ENCODE assay signal across 12 cellular contexts in genomic region chr2:16623046-16623445, GRCh38. TPM values are rescaled to one million over a fixed set of nuclear protein-coding genes. Genes with fewer than 3 reads are reported as not detected.
DNase-seq lines count a peak whose midpoint lies in the region; ATAC-seq and TF ChIP-seq lines count a peak whose summit lies in the region.
"Had no signal": no experiment of that assay in that cellular context is flagged by ENCODE, and none has a peak within 500 bp of the region (broad histone marks: within the 10 kb centered on the region; RNA-seq: fewer than 3 reads in every experiment).

No MANE protein-coding gene starts in this region.

- CTCF ChIA-PET in PC-9 (lab: Charles Lee): interaction anchor here (0.6 to 1.4 kb wide), 2 partner anchors 9 to 10 kb away, joined by 3 read pairs; no protein-coding TSS in a partner anchor

- no peaks in the 10 kb centered on the region for H4K20me1 ChIP-seq in PC-9 (ENCODE audit: insufficient read depth)

- BruUV-seq in PC-9 (replicated peaks; lab: Mats Ljungman, UMichigan): no TSS peak

- 97 to 98% methylated on average over 6 of the region's 6 CpGs for WGBS in heart right ventricle, 2 donors

- H3K27ac ChIP-seq in PC-9 (peak overlapping the region; percentile 82), heart right ventricle (peak overlapping the region in 4 of 10 donors; percentile 12 to 88 (median 24))
- H3K27ac ChIP-seq: SJSA1 had no signal

- no peaks in the 10 kb centered on the region for H3K9me2 ChIP-seq in PC-9 (ENCODE audit: insufficient read depth)

- no peaks in the 10 kb centered on the region for H3K27me3 ChIP-seq in PC-9 (ENCODE audit: insufficient read depth, low read depth)
- H3K27me3 ChIP-seq in heart right ventricle: no peaks in the 10 kb centered on the region
- H3K27me3 ChIP-seq: SJSA1 had no signal

- H3K4me1 ChIP-seq in PC-9 (replicated peaks; ENCODE audit: insufficient read depth) (peaks cover 86% of the 10 kb centered on the region), heart right ventricle (peaks cover 0 to 81% (median 42%) of the 10 kb centered on the region in 9 donors)
- H3K4me1 ChIP-seq: SJSA1 had no signal

- H3K36me3 ChIP-seq in PC-9 (ENCODE audit: low read depth) (no peaks in the 10 kb centered on the region), heart right ventricle (peaks cover 0 to 49% (median 5%) of the 10 kb centered on the region in 9 donors)
- H3K36me3 ChIP-seq: SJSA1 had no signal

- H3K4me2 ChIP-seq in PC-9: peak overlapping the region; percentile 44

- POLR2A ChIA-PET in PC-9 (lab: Charles Lee; ENCODE audit: unreplicated experiment): no interaction called here

- peaks cover 34% of the 10 kb centered on the region for H3F3A ChIP-seq in PC-9 (ENCODE audit: insufficient read depth, low read depth)

- H3K4me3 ChIP-seq in PC-9 (no peak overlapping the region), fibroblast of mammary gland (ENCODE audit: control insufficient read depth, low read depth, low read length) (no peak overlapping the region), heart right ventricle (no peak overlapping the region)
- H3K4me3 ChIP-seq: SJSA1 had no signal

- no peak for TF ChIP-seq CTCF in PC-9 (conservative IDR thresholded peaks at IDR 0.05)
- TF ChIP-seq CTCF in fibroblast of mammary gland (conservative IDR thresholded peaks at IDR 0.05; ENCODE audit: control insufficient read depth, insufficient read depth, low read depth, low read length): no peak
- no peak for TF ChIP-seq CTCF in heart right ventricle (IDR thresholded peaks at IDR 0.05)

- no peaks in the 10 kb centered on the region for H3K79me2 ChIP-seq in PC-9 (ENCODE audit: low read depth)

- intact Hi-C loops in PC-9 (cut with micrococcal nuclease; ENCODE audit: unreplicated experiment) (loop anchor here (5.0 kb wide), 1 partner anchor 39 kb away; no protein-coding TSS in a partner anchor), heart right ventricle (cut with DNase I) (loop anchor here in 1 of 10 donors (5.0 kb wide), 1 partner anchor 44 kb away; the partner anchor contains the start of gene CYRIA)

- no peak overlapping the region; the same call in 1 of the 2 replicates for H2AFZ ChIP-seq in PC-9

- peak; percentile 57 for DNase-seq in Daoy (ENCODE audit: low read depth)
- peak; percentile 35 to 98 for DNase-seq in PC-9
- peak; percentile 85 for DNase-seq in fibroblast of mammary gland (ENCODE audit: low read depth)
- peak; percentile 99 for DNase-seq in renal cortical epithelial cell (ENCODE audit: low read depth)
- DNase-seq in COLO668 (lab: John Stamatoyannopoulos, UW; ENCODE audit: unreplicated experiment): no peak
- no peak for DNase-seq in AG08395 (ENCODE audit: low spot score)
- no peak for DNase-seq in heart right ventricle
- DNase-seq: NCI-H2107; nucleus accumbens; stimulated activated CD4-positive, alpha-beta T cell treated with anti-CD3 and anti-CD28 coated beads, Interleukin-2, amount 100 ng/mL, for 48 hours had no signal

- ATAC-seq in HG02840 (IDR thresholded peaks at IDR 0.05; ENCODE audit: low FRiP score, unreplicated experiment) (no peak), heart right ventricle (no peak)

- no peaks in the 10 kb centered on the region for H3K9me3 ChIP-seq in PC-9 (ENCODE audit: insufficient read depth, low read depth)
- H3K9me3 ChIP-seq in heart right ventricle: no peaks in the 10 kb centered on the region
- H3K9me3 ChIP-seq: SJSA1 had no signal

RNA-seq across cellular contexts. Expression of gene CYRIA, which starts 42.6 kb away (rescaled TPM):
- total RNA-seq in Daoy (2014; rRNA removed; shearing (Covaris generic)): 0.48 and 0.80 TPM in 2 replicates
- total RNA-seq in PC-9 (2021) (3.9 and 4.0 TPM in 2 replicates), renal cortical epithelial cell (9.2 and 11.6 TPM in 2 replicates), heart right ventricle (10 to 100 TPM in 1 of 10 donors, 1 to 10 TPM in 9; 1.5 to 10.6 (median 3.6) TPM)
- 1 to 10 TPM; 1.2 to 1.3 TPM for polyA plus RNA-seq in heart right ventricle

Comparison
In these comparisons a context has a peak if more than half of its experiments do, and no peak if none do; other contexts are left out.
1. DNase-seq: peak in Daoy (single experiment), PC-9 (2 of 2), fibroblast of mammary gland (single experiment) and renal cortical epithelial cell (single experiment); none in COLO668 (single experiment), AG08395 (single experiment) and heart right ventricle (0 of 2).